Comparison of ENCODE assay signal across 10 cellular contexts in the genomic region with DNA sequence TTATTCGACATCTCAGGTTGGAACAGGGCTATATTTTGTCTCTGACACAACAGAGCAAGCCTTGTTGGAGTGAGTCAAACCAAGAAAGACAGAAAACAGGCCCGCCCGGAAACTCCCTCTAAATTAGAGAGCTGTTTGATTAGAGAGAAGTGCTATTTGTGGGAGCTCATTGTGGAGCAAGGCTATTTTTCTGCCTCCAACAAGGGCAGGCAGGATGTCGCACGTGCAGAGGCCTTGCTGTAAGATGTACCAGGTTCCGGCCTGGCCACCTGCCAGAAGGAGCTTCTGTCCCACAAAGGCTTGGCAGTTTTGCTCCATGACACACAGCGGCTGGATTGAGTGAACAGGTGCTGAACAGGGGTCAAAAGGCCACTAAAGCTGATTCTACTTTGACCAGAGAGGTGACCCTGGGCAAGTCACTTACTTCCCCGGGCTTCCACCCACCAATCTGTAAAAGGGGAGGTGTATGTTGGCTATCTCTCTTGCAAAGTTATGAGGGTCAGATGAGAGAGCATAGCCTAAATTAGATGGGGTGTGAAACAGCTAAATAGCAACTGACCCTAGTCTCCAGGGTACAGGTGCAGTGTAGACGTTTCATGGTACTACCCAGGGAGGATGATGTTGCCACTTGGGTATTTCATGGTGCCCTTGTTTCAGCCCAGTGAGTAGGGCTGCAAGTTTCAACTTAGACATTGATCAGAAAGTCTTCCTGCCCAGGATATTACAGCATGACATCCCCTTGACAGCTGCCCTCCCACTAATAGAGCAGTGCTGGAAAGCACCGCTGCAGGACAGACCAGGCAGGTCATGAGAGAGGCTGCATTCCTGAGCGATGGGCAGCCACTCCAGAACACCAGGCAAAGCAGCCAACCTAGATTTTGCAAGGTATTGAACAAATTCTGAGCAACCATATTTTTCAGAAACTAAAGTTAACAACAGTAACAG.
DNase-seq lines count a peak whose midpoint lies in the region; ATAC-seq and TF ChIP-seq lines count a peak whose summit lies in the region.
"Had no signal": no experiment of that assay in that cellular context is flagged by ENCODE, and none has a peak within 500 bp of the region (broad histone marks: within the 10 kb centered on the region; RNA-seq: fewer than 3 reads in every experiment).

No MANE protein-coding gene starts in this region.

- H3K27ac ChIP-seq in lower lobe of right lung, result no peak overlapping the region

- no peak overlapping the region for H3K4me3 ChIP-seq in LNCaP clone FGC (ENCODE audit: low read depth, low read length)
- H3K4me3 ChIP-seq in lower lobe of right lung, result no peak overlapping the region
- H3K4me3 ChIP-seq: esophagus squamous epithelium had no signal

- intact Hi-C loops in lower lobe of right lung (cut with DNase I), result no loop called here

- H3K9me3 ChIP-seq in lower lobe of right lung, result no peaks in the 10 kb centered on the region
- H3K9me3 ChIP-seq: esophagus squamous epithelium had no signal

- peak; percentile 78 for ATAC-seq in GM18909 (IDR thresholded peaks at IDR 0.05; ENCODE audit: poor library complexity, unreplicated experiment)
- ATAC-seq in HG02588 (IDR thresholded peaks at IDR 0.05; ENCODE audit: unreplicated experiment), result peak; percentile 61
- peak; percentile 17 to 39 for ATAC-seq in lower lobe of right lung
- ATAC-seq in HG03521 (IDR thresholded peaks at IDR 0.05; ENCODE audit: unreplicated experiment), result no peak

- no peaks in the 10 kb centered on the region for H3K36me3 ChIP-seq in lower lobe of right lung
- H3K36me3 ChIP-seq: esophagus squamous epithelium had no signal

- H3K4me1 ChIP-seq in lower lobe of right lung, result no peaks in the 10 kb centered on the region

- H3K27me3 ChIP-seq in lower lobe of right lung (ENCODE audit: low read depth), result no peaks in the 10 kb centered on the region
- H3K27me3 ChIP-seq: esophagus squamous epithelium had no signal

- DNase-seq in LNCaP clone FGC (ENCODE audit: low read depth) (peak; percentile 13), lower lobe of right lung (peak; percentile 63), NCI-H82 (lab: John Stamatoyannopoulos, UW) (no peak), NCI-H1417 (lab: John Stamatoyannopoulos, UW) (no peak)
- no peak for DNase-seq in stimulated activated naive CD4-positive, alpha-beta T cell (lab: John Stamatoyannopoulos, UW)
- DNase-seq: esophagus squamous epithelium, NCI-H2227 treated with DMSO at 0.1 percent for 48 hours had no signal

- TF ChIP-seq CTCF in LNCaP clone FGC (IDR thresholded peaks at IDR 0.05; ENCODE audit: control insufficient read depth, extremely low read depth, insufficient read depth), result no peak
- TF ChIP-seq CTCF in lower lobe of right lung (IDR thresholded peaks at IDR 0.05), result no peak

Comparison
In these comparisons a context has a peak if more than half of its experiments do, and no peak if none do; other contexts are left out.
1. DNase-seq: peak in LNCaP clone FGC (single experiment) and lower lobe of right lung (single experiment); none in NCI-H82 (single experiment), stimulated activated naive CD4-positive, alpha-beta T cell (0 of 6) and NCI-H1417 (0 of 3).